Comparison of ENCODE assay signal across 10 cellular contexts in genomic region chr7:156360835-156361234, GRCh38.
"Had no signal": no experiment of that assay in that cellular context is flagged by ENCODE, and none has a peak within 500 bp of the region (broad histone marks: within the 10 kb centered on the region; RNA-seq: fewer than 3 reads in every experiment).

No MANE protein-coding gene starts in this region.

- H3K4me3 ChIP-seq: GM23248 had no signal

- DNase-seq: GM23248, GOT3, H7, HCEC 1CT, HFFc6, IMR-90, Karpas-422, KBM-7 had no signal

- H3K27ac ChIP-seq: GM23248, HL-60, KMS-11 had no signal

- H3K4me2 ChIP-seq: KMS-11 had no signal

- H3K27ac Mint-ChIP-seq: HFFc6 had no signal

- H3K9ac ChIP-seq: GM23248, KMS-11 had no signal

- H3K4me3 Mint-ChIP-seq: HFFc6 had no signal
